Comparison of ENCODE assay signal across 9 cellular contexts in genomic region chr7:27640914-27641570, GRCh38. TPM values are rescaled to one million over a fixed set of nuclear protein-coding genes. Genes with fewer than 3 reads are reported as not detected.
A peak's percentile ranks its signal among the peaks of the same experiment; 100 is the strongest.
DNase-seq lines count a peak whose midpoint lies in the region; ATAC-seq and TF ChIP-seq lines count a peak whose summit lies in the region.
"Had no signal": no experiment of that assay in that cellular context is flagged by ENCODE, and none has a peak within 500 bp of the region (broad histone marks: within the 10 kb centered on the region; RNA-seq: fewer than 3 reads in every experiment).

No MANE protein-coding gene starts in this region.

- in situ Hi-C loops in GM13976 (cut with MboI; ENCODE audit: low sequenced_read_pairs, unreplicated experiment), result no loop called here

- ATAC-seq in HG03159 (IDR thresholded peaks at IDR 0.05; ENCODE audit: unreplicated experiment), result peak; percentile 23
- ATAC-seq in thoracic aorta (ENCODE audit: insufficient number of reproducible peaks, low FRiP score, low read depth), result no peak
- ATAC-seq in GM21786 (IDR thresholded peaks at IDR 0.05; ENCODE audit: unreplicated experiment), result no peak
- ATAC-seq in HG03432 (IDR thresholded peaks at IDR 0.05; ENCODE audit: unreplicated experiment), result no peak

- H3K36me3 ChIP-seq in thoracic aorta, result no peaks in the 10 kb centered on the region
- H3K36me3 ChIP-seq: prostate gland had no signal

- H3K4me1 ChIP-seq in thoracic aorta (ENCODE audit: control insufficient read depth in 1 of 2, low read depth in 2 of 2), result peaks cover 17 to 24% of the 10 kb centered on the region in 2 donors
- H3K4me1 ChIP-seq: prostate gland had no signal

- TF ChIP-seq CTCF in thoracic aorta (IDR thresholded peaks at IDR 0.05), result no peak
- no peak for TF ChIP-seq CTCF in GM13976 (IDR thresholded peaks at IDR 0.05; ENCODE audit: borderline replicate concordance, control extremely low read depth, extremely low read depth, insufficient read depth, missing control alignments)

- H3K9me3 ChIP-seq in thoracic aorta, result no peaks in the 10 kb centered on the region
- H3K9me3 ChIP-seq: prostate gland had no signal

- H3K27me3 ChIP-seq in thoracic aorta (replicated peaks; ENCODE audit: insufficient read depth), result no peaks in the 10 kb centered on the region

- H3K27ac ChIP-seq in thoracic aorta, result peak overlapping the region in 1 of 2 donors; percentile 35
- H3K27ac ChIP-seq: prostate gland had no signal

- H3K4me3 ChIP-seq in thoracic aorta, result peak overlapping the region; percentile 36
- H3K4me3 ChIP-seq: prostate gland had no signal

- peak; percentile 44 for DNase-seq in amniotic epithelial cell (ENCODE audit: low read depth)
- peak; percentile 45 for DNase-seq in hepatic stellate cell (ENCODE audit: low spot score)
- DNase-seq in thoracic aorta (ENCODE audit: low spot score), result no peak
- DNase-seq in GM13976 (ENCODE audit: low spot score), result no peak
- DNase-seq: activated CD8-positive, alpha-beta memory T cell treated with anti-CD3 and anti-CD28 coated beads, Interleukin-2, amount 50 U/mL, for 4 hours had no signal

RNA-seq across cellular contexts. Expression of gene HIBADH, which starts 21.6 kb away (rescaled TPM):
- 10 to 100 TPM; 21.7 to 30.7 TPM for total RNA-seq in thoracic aorta

Comparison
In these comparisons a context has a peak if more than half of its experiments do, and no peak if none do; other contexts are left out.
1. DNase-seq: peak in amniotic epithelial cell (single experiment) and hepatic stellate cell (single experiment); none in thoracic aorta (single experiment) and GM13976 (single experiment).